Comparison of ENCODE assay signal across 1 cellular context in the genomic region with DNA sequence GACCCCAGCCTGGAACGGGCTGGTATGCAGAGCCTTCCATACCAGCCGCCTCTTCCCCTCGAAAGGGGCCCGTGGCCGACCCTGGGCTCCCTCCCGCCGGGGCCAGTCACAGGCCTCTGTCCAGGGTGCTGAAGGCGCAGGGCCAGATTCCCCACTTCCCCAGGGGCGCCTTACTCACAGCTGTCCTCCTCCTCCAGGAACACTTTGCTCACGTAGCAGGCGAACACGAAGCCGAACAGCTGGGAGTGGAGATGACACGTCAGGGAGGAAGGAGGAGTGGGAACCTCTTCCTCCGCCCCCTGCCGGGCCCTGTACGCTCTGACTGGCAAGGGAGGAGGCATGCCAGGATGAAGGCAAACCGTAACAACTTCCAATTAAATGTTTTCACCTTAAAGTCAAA.
A peak's percentile ranks its signal among the peaks of the same experiment; 100 is the strongest.
TF ChIP-seq lines count a peak whose summit lies in the region.

No MANE protein-coding gene starts in this region.

TF ChIP-seq in HepG2, 621 proteins besides CTCF, POLR2A, EP300 and RAD21 (continued from another document and continues in another):
- TF ChIP-seq, protein P1, sequence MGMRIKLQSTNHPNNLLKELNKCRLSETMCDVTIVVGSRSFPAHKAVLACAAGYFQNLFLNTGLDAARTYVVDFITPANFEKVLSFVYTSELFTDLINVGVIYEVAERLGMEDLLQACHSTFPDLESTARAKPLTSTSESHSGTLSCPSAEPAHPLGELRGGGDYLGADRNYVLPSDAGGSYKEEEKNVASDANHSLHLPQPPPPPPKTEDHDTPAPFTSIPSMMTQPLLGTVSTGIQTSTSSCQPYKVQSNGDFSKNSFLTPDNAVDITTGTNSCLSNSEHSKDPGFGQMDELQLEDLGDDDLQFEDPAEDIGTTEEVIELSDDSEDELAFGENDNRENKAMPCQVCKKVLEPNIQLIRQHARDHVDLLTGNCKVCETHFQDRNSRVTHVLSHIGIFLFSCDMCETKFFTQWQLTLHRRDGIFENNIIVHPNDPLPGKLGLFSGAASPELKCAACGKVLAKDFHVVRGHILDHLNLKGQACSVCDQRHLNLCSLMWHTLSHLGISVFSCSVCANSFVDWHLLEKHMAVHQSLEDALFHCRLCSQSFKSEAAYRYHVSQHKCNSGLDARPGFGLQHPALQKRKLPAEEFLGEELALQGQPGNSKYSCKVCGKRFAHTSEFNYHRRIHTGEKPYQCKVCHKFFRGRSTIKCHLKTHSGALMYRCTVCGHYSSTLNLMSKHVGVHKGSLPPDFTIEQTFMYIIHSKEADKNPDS (CRISPR knock-in tag; IDR thresholded peaks at IDR 0.05), result no peak
- TF ChIP-seq DNMT3B (CRISPR knock-in tag; conservative IDR thresholded peaks at IDR 0.05), result no peak; the same call in 1 of the 2 replicates
- TF ChIP-seq, protein P2, sequence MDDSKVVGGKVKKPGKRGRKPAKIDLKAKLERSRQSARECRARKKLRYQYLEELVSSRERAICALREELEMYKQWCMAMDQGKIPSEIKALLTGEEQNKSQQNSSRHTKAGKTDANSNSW (CRISPR knock-in tag; IDR thresholded peaks at IDR 0.05; ENCODE audit: borderline replicate concordance), result no peak
- TF ChIP-seq TGIF2 (CRISPR knock-in tag; IDR thresholded peaks at IDR 0.05), result peak; percentile 89
- peak; percentile 95 for TF ChIP-seq ZNF557 (CRISPR knock-in tag; IDR thresholded peaks at IDR 0.05)
- peak; percentile 79; the same call in 1 of the 2 replicates for TF ChIP-seq SNAI1 (CRISPR knock-in tag; IDR thresholded peaks at IDR 0.05; ENCODE audit: borderline replicate concordance)
- TF ChIP-seq ZNF235 (CRISPR knock-in tag; IDR thresholded peaks at IDR 0.05; ENCODE audit: borderline replicate concordance), result peak; percentile 93; the same call in 1 of the 2 replicates
- no peak for TF ChIP-seq ZSCAN25 (CRISPR knock-in tag; IDR thresholded peaks at IDR 0.05)
- TF ChIP-seq, protein P3, sequence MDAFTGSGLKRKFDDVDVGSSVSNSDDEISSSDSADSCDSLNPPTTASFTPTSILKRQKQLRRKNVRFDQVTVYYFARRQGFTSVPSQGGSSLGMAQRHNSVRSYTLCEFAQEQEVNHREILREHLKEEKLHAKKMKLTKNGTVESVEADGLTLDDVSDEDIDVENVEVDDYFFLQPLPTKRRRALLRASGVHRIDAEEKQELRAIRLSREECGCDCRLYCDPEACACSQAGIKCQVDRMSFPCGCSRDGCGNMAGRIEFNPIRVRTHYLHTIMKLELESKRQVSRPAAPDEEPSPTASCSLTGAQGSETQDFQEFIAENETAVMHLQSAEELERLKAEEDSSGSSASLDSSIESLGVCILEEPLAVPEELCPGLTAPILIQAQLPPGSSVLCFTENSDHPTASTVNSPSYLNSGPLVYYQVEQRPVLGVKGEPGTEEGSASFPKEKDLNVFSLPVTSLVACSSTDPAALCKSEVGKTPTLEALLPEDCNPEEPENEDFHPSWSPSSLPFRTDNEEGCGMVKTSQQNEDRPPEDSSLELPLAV (CRISPR knock-in tag; conservative IDR thresholded peaks at IDR 0.05; ENCODE audit: low read depth), result peak; percentile 44; the same call in 1 of the 2 replicates
- no peak; the same call in 1 of the 2 replicates for TF ChIP-seq ZFP1 (CRISPR knock-in tag; IDR thresholded peaks at IDR 0.05)
- TF ChIP-seq HOXA7 (CRISPR knock-in tag; IDR thresholded peaks at IDR 0.05), result no peak
- TF ChIP-seq ZNF333 (CRISPR knock-in tag; IDR thresholded peaks at IDR 0.05; ENCODE audit: borderline replicate concordance), result peak; percentile 82; the same call in 1 of the 2 replicates
- TF ChIP-seq PAWR (CRISPR knock-in tag; IDR thresholded peaks at IDR 0.05; ENCODE audit: borderline replicate concordance), result no peak
- peak; percentile 94 for TF ChIP-seq ZNF430 (CRISPR knock-in tag; IDR thresholded peaks at IDR 0.05)
- no peak for TF ChIP-seq ATF7 (IDR thresholded peaks at IDR 0.05)
- TF ChIP-seq ATF7 (CRISPR knock-in tag; IDR thresholded peaks at IDR 0.05), result no peak
- TF ChIP-seq ZFY (CRISPR knock-in tag; IDR thresholded peaks at IDR 0.05), result no peak
- TF ChIP-seq HNRNPLL (IDR thresholded peaks at IDR 0.05; ENCODE audit: low read depth, low read length, poor library complexity, severe bottlenecking), result no peak
- TF ChIP-seq PITX1 (CRISPR knock-in tag; IDR thresholded peaks at IDR 0.05), result 0 out of 2 replicates have a peak, but pooled peaks have one; percentile 27
- no peak for TF ChIP-seq ZNF326 (CRISPR knock-in tag; IDR thresholded peaks at IDR 0.05; ENCODE audit: borderline replicate concordance)
- TF ChIP-seq AHR (CRISPR knock-in tag; IDR thresholded peaks at IDR 0.05), result peak; percentile 85; the same call in 1 of the 2 replicates
- TF ChIP-seq SOX6 (IDR thresholded peaks at IDR 0.05), result no peak
- TF ChIP-seq SOX6 (CRISPR knock-in tag; IDR thresholded peaks at IDR 0.05), result no peak
- no peak for TF ChIP-seq U2AF2 (IDR thresholded peaks at IDR 0.05; ENCODE audit: low read depth, low read length)
- TF ChIP-seq ZNF335 (CRISPR knock-in tag; IDR thresholded peaks at IDR 0.05), result peak; percentile 88
- TF ChIP-seq ZNF841 (CRISPR knock-in tag; IDR thresholded peaks at IDR 0.05; ENCODE audit: borderline replicate concordance), result peak; percentile 69; the same call in 1 of the 2 replicates
- TF ChIP-seq ZNF816 (CRISPR knock-in tag; IDR thresholded peaks at IDR 0.05; ENCODE audit: borderline replicate concordance), result no peak
- TF ChIP-seq NCOA5 (CRISPR knock-in tag; IDR thresholded peaks at IDR 0.05), result no peak
- TF ChIP-seq, protein P4, sequence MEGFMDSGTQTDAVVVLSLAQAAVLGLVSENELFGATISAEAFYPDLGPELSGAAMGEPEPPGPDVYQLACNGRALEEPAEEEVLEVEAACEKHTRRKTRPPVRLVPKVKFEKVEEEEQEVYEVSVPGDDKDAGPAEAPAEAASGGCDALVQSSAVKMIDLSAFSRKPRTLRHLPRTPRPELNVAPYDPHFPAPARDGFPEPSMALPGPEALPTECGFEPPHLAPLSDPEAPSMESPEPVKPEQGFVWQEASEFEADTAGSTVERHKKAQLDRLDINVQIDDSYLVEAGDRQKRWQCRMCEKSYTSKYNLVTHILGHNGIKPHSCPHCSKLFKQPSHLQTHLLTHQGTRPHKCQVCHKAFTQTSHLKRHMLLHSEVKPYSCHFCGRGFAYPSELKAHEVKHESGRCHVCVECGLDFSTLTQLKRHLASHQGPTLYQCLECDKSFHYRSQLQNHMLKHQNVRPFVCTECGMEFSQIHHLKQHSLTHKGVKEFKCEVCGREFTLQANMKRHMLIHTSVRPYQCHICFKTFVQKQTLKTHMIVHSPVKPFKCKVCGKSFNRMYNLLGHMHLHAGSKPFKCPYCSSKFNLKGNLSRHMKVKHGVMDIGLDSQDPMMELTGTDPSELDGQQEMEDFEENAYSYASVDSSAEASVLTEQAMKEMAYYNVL (CRISPR knock-in tag; IDR thresholded peaks at IDR 0.05; ENCODE audit: borderline replicate concordance), result 0 out of 2 replicates have a peak, but pooled peaks have one; percentile 48
- TF ChIP-seq U2AF1 (optimal IDR thresholded peaks at IDR 0.05; ENCODE audit: low read depth, low read length), result no peak
- TF ChIP-seq SIN3A (IDR thresholded peaks at IDR 0.05; ENCODE audit: borderline replicate concordance, low read depth, low read length), result peak; percentile 90; the same call in 1 of the 2 replicates
- no peak for TF ChIP-seq SMAD1 (CRISPR knock-in tag; IDR thresholded peaks at IDR 0.05; ENCODE audit: borderline replicate concordance, low read depth)
- TF ChIP-seq, protein P5, sequence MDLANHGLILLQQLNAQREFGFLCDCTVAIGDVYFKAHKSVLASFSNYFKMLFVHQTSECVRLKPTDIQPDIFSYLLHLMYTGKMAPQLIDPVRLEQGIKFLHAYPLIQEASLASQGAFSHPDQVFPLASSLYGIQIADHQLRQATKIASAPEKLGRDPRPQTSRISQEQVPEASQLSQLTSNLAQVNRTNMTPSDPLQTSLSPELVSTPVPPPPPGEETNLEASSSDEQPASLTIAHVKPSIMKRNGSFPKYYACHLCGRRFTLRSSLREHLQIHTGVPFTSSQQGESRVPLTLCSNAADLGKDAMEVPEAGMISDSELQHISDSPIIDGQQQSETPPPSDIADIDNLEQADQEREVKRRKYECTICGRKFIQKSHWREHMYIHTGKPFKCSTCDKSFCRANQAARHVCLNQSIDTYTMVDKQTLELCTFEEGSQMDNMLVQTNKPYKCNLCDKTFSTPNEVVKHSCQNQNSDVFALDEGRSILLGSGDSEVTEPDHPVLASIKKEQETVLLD (CRISPR knock-in tag; IDR thresholded peaks at IDR 0.05; ENCODE audit: low read depth), result 0 out of 2 replicates have a peak, but pooled peaks have one; percentile 32
- TF ChIP-seq ZNF256 (CRISPR knock-in tag; conservative IDR thresholded peaks at IDR 0.05), result 0 out of 2 replicates have a peak, but pooled peaks have one; percentile 63
- TF ChIP-seq ZNF251 (CRISPR knock-in tag; IDR thresholded peaks at IDR 0.05), result no peak
- 0 out of 2 replicates have a peak, but pooled peaks have one; percentile 33 for TF ChIP-seq ZFP90 (CRISPR knock-in tag; IDR thresholded peaks at IDR 0.05; ENCODE audit: borderline replicate concordance)
- TF ChIP-seq, protein P6, sequence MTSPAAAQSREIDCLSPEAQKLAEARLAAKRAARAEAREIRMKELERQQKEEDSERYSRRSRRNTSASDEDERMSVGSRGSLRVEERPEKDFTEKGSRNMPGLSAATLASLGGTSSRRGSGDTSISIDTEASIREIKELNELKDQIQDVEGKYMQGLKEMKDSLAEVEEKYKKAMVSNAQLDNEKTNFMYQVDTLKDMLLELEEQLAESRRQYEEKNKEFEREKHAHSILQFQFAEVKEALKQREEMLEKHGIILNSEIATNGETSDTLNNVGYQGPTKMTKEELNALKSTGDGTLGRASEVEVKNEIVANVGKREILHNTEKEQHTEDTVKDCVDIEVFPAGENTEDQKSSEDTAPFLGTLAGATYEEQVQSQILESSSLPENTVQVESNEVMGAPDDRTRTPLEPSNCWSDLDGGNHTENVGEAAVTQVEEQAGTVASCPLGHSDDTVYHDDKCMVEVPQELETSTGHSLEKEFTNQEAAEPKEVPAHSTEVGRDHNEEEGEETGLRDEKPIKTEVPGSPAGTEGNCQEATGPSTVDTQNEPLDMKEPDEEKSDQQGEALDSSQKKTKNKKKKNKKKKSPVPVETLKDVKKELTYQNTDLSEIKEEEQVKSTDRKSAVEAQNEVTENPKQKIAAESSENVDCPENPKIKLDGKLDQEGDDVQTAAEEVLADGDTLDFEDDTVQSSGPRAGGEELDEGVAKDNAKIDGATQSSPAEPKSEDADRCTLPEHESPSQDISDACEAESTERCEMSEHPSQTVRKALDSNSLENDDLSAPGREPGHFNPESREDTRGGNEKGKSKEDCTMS (CRISPR knock-in tag; conservative IDR thresholded peaks at IDR 0.05), result peak; percentile 71; the same call in 1 of the 2 replicates
- TF ChIP-seq ZZZ3 (CRISPR knock-in tag; IDR thresholded peaks at IDR 0.05; ENCODE audit: borderline replicate concordance), result no peak
- TF ChIP-seq MYNN (CRISPR knock-in tag; IDR thresholded peaks at IDR 0.05; ENCODE audit: low read depth), result no peak
- TF ChIP-seq CHD4 (IDR thresholded peaks at IDR 0.05; ENCODE audit: borderline replicate concordance, low read length), result no peak
- TF ChIP-seq CENPT (CRISPR knock-in tag; IDR thresholded peaks at IDR 0.05; ENCODE audit: low read depth), result no peak
- TF ChIP-seq, protein P7, sequence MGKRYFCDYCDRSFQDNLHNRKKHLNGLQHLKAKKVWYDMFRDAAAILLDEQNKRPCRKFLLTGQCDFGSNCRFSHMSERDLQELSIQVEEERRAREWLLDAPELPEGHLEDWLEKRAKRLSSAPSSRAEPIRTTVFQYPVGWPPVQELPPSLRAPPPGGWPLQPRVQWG (CRISPR knock-in tag; IDR thresholded peaks at IDR 0.05; ENCODE audit: borderline replicate concordance, low read depth), result no peak
- no peak for TF ChIP-seq ZBTB3 (CRISPR knock-in tag; IDR thresholded peaks at IDR 0.05; ENCODE audit: borderline replicate concordance, low read depth)
- TF ChIP-seq ZNF615 (CRISPR knock-in tag; IDR thresholded peaks at IDR 0.05; ENCODE audit: borderline replicate concordance), result no peak
- TF ChIP-seq NFYB (CRISPR knock-in tag; IDR thresholded peaks at IDR 0.05), result no peak
- TF ChIP-seq RARG (CRISPR knock-in tag; IDR thresholded peaks at IDR 0.05; ENCODE audit: low read depth), result no peak
- TF ChIP-seq, protein P8, sequence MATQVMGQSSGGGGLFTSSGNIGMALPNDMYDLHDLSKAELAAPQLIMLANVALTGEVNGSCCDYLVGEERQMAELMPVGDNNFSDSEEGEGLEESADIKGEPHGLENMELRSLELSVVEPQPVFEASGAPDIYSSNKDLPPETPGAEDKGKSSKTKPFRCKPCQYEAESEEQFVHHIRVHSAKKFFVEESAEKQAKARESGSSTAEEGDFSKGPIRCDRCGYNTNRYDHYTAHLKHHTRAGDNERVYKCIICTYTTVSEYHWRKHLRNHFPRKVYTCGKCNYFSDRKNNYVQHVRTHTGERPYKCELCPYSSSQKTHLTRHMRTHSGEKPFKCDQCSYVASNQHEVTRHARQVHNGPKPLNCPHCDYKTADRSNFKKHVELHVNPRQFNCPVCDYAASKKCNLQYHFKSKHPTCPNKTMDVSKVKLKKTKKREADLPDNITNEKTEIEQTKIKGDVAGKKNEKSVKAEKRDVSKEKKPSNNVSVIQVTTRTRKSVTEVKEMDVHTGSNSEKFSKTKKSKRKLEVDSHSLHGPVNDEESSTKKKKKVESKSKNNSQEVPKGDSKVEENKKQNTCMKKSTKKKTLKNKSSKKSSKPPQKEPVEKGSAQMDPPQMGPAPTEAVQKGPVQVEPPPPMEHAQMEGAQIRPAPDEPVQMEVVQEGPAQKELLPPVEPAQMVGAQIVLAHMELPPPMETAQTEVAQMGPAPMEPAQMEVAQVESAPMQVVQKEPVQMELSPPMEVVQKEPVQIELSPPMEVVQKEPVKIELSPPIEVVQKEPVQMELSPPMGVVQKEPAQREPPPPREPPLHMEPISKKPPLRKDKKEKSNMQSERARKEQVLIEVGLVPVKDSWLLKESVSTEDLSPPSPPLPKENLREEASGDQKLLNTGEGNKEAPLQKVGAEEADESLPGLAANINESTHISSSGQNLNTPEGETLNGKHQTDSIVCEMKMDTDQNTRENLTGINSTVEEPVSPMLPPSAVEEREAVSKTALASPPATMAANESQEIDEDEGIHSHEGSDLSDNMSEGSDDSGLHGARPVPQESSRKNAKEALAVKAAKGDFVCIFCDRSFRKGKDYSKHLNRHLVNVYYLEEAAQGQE (IDR thresholded peaks at IDR 0.05; ENCODE audit: borderline replicate concordance in 1 of 2, low read depth in 1 of 2, low read length in 2 of 2), result peak in 1 of 2 experiments; percentile 99
- TF ChIP-seq KLF15 (CRISPR knock-in tag; IDR thresholded peaks at IDR 0.05; ENCODE audit: borderline replicate concordance), result peak; percentile 40; the same call in 1 of the 2 replicates
- TF ChIP-seq, protein P9, sequence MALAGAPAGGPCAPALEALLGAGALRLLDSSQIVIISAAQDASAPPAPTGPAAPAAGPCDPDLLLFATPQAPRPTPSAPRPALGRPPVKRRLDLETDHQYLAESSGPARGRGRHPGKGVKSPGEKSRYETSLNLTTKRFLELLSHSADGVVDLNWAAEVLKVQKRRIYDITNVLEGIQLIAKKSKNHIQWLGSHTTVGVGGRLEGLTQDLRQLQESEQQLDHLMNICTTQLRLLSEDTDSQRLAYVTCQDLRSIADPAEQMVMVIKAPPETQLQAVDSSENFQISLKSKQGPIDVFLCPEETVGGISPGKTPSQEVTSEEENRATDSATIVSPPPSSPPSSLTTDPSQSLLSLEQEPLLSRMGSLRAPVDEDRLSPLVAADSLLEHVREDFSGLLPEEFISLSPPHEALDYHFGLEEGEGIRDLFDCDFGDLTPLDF (CRISPR knock-in tag; IDR thresholded peaks at IDR 0.05), result peak; percentile 53; the same call in 1 of the 2 replicates
- 0 out of 2 replicates have a peak, but pooled peaks have one; percentile 24 for TF ChIP-seq ZSCAN31 (CRISPR knock-in tag; IDR thresholded peaks at IDR 0.05; ENCODE audit: low read depth)
- TF ChIP-seq LCORL (IDR thresholded peaks at IDR 0.05), result no peak
- TF ChIP-seq LCORL (CRISPR knock-in tag; IDR thresholded peaks at IDR 0.05), result no peak
- TF ChIP-seq ZSCAN29 (CRISPR knock-in tag; conservative IDR thresholded peaks at IDR 0.05), result no peak
- TF ChIP-seq TEAD2 (CRISPR knock-in tag; IDR thresholded peaks at IDR 0.05), result peak; percentile 64; the same call in 1 of the 2 replicates
